In the genomic region with DNA sequence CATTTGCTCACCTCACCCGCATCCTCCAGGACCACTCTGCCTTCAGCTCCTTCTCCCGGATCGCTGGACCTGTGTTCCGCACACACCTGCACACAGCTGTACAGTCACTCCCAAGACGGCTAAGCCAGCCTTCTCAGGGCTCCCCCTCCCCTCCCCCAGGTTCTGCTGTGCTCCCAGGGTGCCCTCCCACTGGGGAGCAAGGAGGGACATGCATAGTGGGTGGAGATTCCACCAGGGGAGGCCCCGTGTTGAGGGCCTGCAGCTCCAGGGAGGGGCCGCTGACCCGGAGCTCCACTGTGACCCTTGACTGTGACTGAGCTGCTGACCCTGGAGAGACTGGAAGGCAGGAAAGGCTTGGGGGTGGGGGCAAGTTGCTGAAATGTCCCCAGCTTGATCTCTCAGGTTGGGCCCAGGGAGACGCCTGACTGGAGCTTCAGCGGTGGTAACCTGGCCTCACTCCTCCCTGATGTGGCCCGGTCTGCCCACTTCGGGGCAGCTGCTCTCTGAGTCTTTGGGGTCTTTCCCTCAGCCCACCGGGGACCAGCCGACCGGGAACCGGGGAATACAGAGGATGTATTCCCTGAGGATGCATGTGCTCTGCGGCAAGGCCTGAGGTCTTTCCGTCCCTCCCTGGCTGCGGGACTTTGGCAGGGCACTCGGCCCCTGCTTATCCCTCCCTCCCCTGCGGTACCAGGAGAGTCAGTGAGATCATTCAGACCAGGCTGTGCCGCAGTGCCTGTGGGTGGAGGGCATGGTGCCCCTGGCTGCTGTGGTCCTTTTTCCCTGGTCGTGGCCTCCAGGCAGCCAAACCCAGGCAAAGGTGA, we compare ENCODE assay signal across 1 cellular context.
A peak's percentile ranks its signal among the peaks of the same experiment; 100 is the strongest.
TF ChIP-seq lines count a peak whose summit lies in the region.

No MANE protein-coding gene starts in this region.

TF ChIP-seq in H1, 55 proteins besides CTCF, POLR2A, EP300 and RAD21:
- TF ChIP-seq GABPA (IDR thresholded peaks at IDR 0.05; ENCODE audit: borderline replicate concordance, insufficient read depth, low read length), result peak; percentile 27; the same call in 1 of the 2 replicates
- no peak for TF ChIP-seq RXRA (IDR thresholded peaks at IDR 0.05; ENCODE audit: insufficient read depth, low read depth, low read length)
TF ChIP-seq in H1: peak in this region for 1.
